In genomic region chr13:43551897-43552456, GRCh38 we compare ENCODE assay signal across 2 cellular contexts.
TF ChIP-seq lines count a peak whose summit lies in the region.

No MANE protein-coding gene starts in this region.

TF ChIP-seq in HCT116, 20 proteins besides CTCF, POLR2A, EP300 and RAD21 (continued from another document):
- TF ChIP-seq REST (IDR thresholded peaks at IDR 0.05; ENCODE audit: low read depth) = no peak
- no peak for TF ChIP-seq ZFX (IDR thresholded peaks at IDR 0.05)
- TF ChIP-seq EZH2 (IDR thresholded peaks at IDR 0.05) = no peak
- no peak for TF ChIP-seq TCF7L2 (IDR thresholded peaks at IDR 0.05; ENCODE audit: borderline replicate concordance, extremely low read depth, insufficient read depth, insufficient read length)
- no peak for TF ChIP-seq ZBTB33 (IDR thresholded peaks at IDR 0.05; ENCODE audit: extremely low read depth, insufficient replicate concordance, low read length)

TF ChIP-seq in GM12878, 131 proteins besides CTCF, POLR2A, EP300 and RAD21 (continued from another document):
- TF ChIP-seq PAX8 (IDR thresholded peaks at IDR 0.05) (no peak), KLF5 (IDR thresholded peaks at IDR 0.05; ENCODE audit: partially characterized antibody) (no peak), ATF3 (IDR thresholded peaks at IDR 0.05; ENCODE audit: borderline replicate concordance, extremely low read depth, low read depth, low read length) (no peak), MYC (IDR thresholded peaks at IDR 0.05; ENCODE audit: insufficient read depth, insufficient read length, insufficient replicate concordance, low read length, severe bottlenecking) (no peak), ATF2 (IDR thresholded peaks at IDR 0.05; ENCODE audit: low read length) (no peak), ZNF687 (IDR thresholded peaks at IDR 0.05) (no peak), TCF7 (IDR thresholded peaks at IDR 0.05; ENCODE audit: borderline replicate concordance) (no peak), POU2F2 (IDR thresholded peaks at IDR 0.05; ENCODE audit: borderline replicate concordance, low read depth, low read length) (no peak)
